Comparison of ENCODE assay signal across 2 cellular contexts in the genomic region with DNA sequence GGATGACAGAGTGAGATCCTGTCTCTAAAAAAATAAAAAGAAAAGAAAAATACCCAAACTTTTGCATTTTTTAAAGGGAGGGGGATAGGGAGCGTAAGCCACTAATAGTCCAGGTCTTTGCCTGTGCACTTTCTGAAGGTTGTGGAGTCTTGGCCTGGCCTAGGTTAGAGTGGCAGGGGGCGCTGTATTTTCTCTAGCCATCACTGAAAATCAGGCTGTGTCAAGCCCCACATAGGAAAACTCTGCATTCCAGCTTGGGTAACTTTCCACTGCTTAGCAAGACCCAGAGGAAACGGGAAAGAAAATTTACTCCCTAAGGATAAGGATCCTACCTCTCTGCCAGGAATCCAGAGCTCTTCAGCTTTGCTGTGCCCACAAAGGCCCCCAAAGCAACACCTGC.
TF ChIP-seq lines count a peak whose summit lies in the region.

No MANE protein-coding gene starts in this region.

TF ChIP-seq in HCT116, 20 proteins besides CTCF, POLR2A, EP300 and RAD21 (continued from another document):
- TF ChIP-seq, protein P1, sequence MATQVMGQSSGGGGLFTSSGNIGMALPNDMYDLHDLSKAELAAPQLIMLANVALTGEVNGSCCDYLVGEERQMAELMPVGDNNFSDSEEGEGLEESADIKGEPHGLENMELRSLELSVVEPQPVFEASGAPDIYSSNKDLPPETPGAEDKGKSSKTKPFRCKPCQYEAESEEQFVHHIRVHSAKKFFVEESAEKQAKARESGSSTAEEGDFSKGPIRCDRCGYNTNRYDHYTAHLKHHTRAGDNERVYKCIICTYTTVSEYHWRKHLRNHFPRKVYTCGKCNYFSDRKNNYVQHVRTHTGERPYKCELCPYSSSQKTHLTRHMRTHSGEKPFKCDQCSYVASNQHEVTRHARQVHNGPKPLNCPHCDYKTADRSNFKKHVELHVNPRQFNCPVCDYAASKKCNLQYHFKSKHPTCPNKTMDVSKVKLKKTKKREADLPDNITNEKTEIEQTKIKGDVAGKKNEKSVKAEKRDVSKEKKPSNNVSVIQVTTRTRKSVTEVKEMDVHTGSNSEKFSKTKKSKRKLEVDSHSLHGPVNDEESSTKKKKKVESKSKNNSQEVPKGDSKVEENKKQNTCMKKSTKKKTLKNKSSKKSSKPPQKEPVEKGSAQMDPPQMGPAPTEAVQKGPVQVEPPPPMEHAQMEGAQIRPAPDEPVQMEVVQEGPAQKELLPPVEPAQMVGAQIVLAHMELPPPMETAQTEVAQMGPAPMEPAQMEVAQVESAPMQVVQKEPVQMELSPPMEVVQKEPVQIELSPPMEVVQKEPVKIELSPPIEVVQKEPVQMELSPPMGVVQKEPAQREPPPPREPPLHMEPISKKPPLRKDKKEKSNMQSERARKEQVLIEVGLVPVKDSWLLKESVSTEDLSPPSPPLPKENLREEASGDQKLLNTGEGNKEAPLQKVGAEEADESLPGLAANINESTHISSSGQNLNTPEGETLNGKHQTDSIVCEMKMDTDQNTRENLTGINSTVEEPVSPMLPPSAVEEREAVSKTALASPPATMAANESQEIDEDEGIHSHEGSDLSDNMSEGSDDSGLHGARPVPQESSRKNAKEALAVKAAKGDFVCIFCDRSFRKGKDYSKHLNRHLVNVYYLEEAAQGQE (IDR thresholded peaks at IDR 0.05; ENCODE audit: low read depth), result no peak
- TF ChIP-seq SP1 (IDR thresholded peaks at IDR 0.05; ENCODE audit: low read depth) (no peak), CBX3 (IDR thresholded peaks at IDR 0.05; ENCODE audit: low read depth) (no peak)
- TF ChIP-seq, protein P2, sequence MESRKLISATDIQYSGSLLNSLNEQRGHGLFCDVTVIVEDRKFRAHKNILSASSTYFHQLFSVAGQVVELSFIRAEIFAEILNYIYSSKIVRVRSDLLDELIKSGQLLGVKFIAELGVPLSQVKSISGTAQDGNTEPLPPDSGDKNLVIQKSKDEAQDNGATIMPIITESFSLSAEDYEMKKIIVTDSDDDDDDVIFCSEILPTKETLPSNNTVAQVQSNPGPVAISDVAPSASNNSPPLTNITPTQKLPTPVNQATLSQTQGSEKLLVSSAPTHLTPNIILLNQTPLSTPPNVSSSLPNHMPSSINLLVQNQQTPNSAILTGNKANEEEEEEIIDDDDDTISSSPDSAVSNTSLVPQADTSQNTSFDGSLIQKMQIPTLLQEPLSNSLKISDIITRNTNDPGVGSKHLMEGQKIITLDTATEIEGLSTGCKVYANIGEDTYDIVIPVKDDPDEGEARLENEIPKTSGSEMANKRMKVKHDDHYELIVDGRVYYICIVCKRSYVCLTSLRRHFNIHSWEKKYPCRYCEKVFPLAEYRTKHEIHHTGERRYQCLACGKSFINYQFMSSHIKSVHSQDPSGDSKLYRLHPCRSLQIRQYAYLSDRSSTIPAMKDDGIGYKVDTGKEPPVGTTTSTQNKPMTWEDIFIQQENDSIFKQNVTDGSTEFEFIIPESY (IDR thresholded peaks at IDR 0.05; ENCODE audit: extremely low read depth, insufficient replicate concordance, low read length), result no peak

TF ChIP-seq in SK-N-SH treated with all-trans-retinoic acid at 6 μM for 48 hours, 23 proteins besides CTCF, POLR2A, EP300 and RAD21:
- TF ChIP-seq, protein P3, sequence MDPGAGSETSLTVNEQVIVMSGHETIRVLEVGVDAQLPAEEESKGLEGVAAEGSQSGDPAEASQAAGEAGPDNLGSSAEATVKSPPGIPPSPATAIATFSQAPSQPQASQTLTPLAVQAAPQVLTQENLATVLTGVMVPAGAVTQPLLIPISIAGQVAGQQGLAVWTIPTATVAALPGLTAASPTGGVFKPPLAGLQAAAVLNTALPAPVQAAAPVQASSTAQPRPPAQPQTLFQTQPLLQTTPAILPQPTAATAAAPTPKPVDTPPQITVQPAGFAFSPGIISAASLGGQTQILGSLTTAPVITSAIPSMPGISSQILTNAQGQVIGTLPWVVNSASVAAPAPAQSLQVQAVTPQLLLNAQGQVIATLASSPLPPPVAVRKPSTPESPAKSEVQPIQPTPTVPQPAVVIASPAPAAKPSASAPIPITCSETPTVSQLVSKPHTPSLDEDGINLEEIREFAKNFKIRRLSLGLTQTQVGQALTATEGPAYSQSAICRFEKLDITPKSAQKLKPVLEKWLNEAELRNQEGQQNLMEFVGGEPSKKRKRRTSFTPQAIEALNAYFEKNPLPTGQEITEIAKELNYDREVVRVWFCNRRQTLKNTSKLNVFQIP (CRISPR knock-in tag; IDR thresholded peaks at IDR 0.05; ENCODE audit: borderline replicate concordance, low read depth), result no peak
- no peak for TF ChIP-seq ISL1 (CRISPR knock-in tag; IDR thresholded peaks at IDR 0.05)
